Comparison of ENCODE assay signal across 25 cellular contexts in genomic region chrX:135528756-135529155, GRCh38.
"Had no signal": no experiment of that assay in that cellular context is flagged by ENCODE, and none has a peak within 500 bp of the region (broad histone marks: within the 10 kb centered on the region; RNA-seq: fewer than 3 reads in every experiment).

No MANE protein-coding gene starts in this region.

- H3K27me3 ChIP-seq: neural progenitor cell, ovary, right lobe of liver, sigmoid colon, stomach, thyroid gland, upper lobe of left lung, vagina had no signal

- H2AFZ ChIP-seq: neural progenitor cell, parathyroid adenoma had no signal

- DNase-seq: occipital lobe; ovary; posterior cingulate gyrus; psoas muscle; right cardiac atrium; right lobe of liver; sigmoid colon; small intestine; stimulated activated CD4-positive, alpha-beta T cell treated with anti-CD3 and anti-CD28 coated beads, Interleukin-15, amount 100 ng/mL, for 24 hours; stimulated activated CD4-positive, alpha-beta T cell treated with anti-CD3 and anti-CD28 coated beads, Interleukin-2, amount 100 ng/mL, for 24 hours; stimulated activated CD4-positive, alpha-beta T cell treated with anti-CD3 and anti-CD28 coated beads, Interleukin-2, amount 100 ng/mL, for 48 hours; stimulated activated CD4-positive, alpha-beta T cell treated with anti-CD3 and anti-CD28 coated beads, Interleukin-4, amount 100 ng/mL, for 24 hours; stimulated activated naive B cell treated with anti-CD40 and anti-IgM and Interleukin-4, amounts not matched to agents 10 μg/mL and 1 μg/mL and 100 μg/mL, for 72 hours; stimulated activated naive CD4-positive, alpha-beta T cell treated with Interleukin-2 at 50 U/mL for 16 hours; stomach; thyroid gland; trophoblast cell; upper lobe of left lung had no signal

- ATAC-seq: psoas muscle; right cardiac atrium; right lobe of liver; stimulated activated effector memory CD8-positive, alpha-beta T cell treated with anti-CD3 and anti-CD28 coated beads, Interleukin-12 subunit alpha, Interleukin-12 subunit beta, amount 100 ng/mL, for 72 hours; stimulated activated naive B cell treated with anti-CD40 and anti-IgM and Interleukin-4, amounts not matched to agents 10 μg/mL and 1 μg/mL and 100 μg/mL, for 72 hours had no signal

- H3K4me3 ChIP-seq: neural progenitor cell, ovary, psoas muscle, right lobe of liver, sigmoid colon, stomach, thoracic aorta, thyroid gland, tibial nerve, upper lobe of left lung, vagina had no signal

- H3K36me3 ChIP-seq: neural progenitor cell, ovary, right lobe of liver, sigmoid colon, stomach, thoracic aorta, thyroid gland, tibial nerve, upper lobe of left lung, vagina had no signal

- H3K79me2 ChIP-seq: parathyroid adenoma had no signal

- H3K27ac ChIP-seq: ovary, parathyroid adenoma, psoas muscle, right lobe of liver, sigmoid colon, stomach, thoracic aorta, thyroid gland, tibial nerve, upper lobe of left lung, vagina had no signal

- H3K9me3 ChIP-seq: ovary, psoas muscle, right lobe of liver, sigmoid colon, stomach, thoracic aorta, thyroid gland, tibial nerve, upper lobe of left lung, vagina had no signal

- FAIRE-seq: urothelium cell line had no signal

- H3K9ac ChIP-seq: neural progenitor cell, parathyroid adenoma had no signal

- H3K4me1 ChIP-seq: parathyroid adenoma, psoas muscle, right lobe of liver, sigmoid colon, stomach, thyroid gland, tibial nerve, upper lobe of left lung, vagina had no signal
